Comparison of ENCODE assay signal across 1 cellular context in genomic region chr19:58035863-58036262, GRCh38.
TF ChIP-seq lines count a peak whose summit lies in the region.

No MANE protein-coding gene starts in this region.

TF ChIP-seq in WTC11, 78 proteins besides CTCF, POLR2A, EP300 and RAD21 (continued from another document):
- TF ChIP-seq E2F4 (CRISPR knock-in tag; IDR thresholded peaks at IDR 0.05; ENCODE audit: borderline replicate concordance, low read depth) (no peak), STAT6 (CRISPR knock-in tag; conservative IDR thresholded peaks at IDR 0.05; ENCODE audit: low read depth) (no peak), HMGA2 (CRISPR knock-in tag; IDR thresholded peaks at IDR 0.05) (no peak), TEAD1 (CRISPR knock-in tag; IDR thresholded peaks at IDR 0.05) (no peak)
